2 cellular contexts compared by ENCODE assay signal in genomic region chr16:88678224-88678979, GRCh38.
TF ChIP-seq lines count a peak whose summit lies in the region.

No MANE protein-coding gene starts in this region.

TF ChIP-seq in GM23338, 12 proteins besides CTCF, POLR2A, EP300 and RAD21:
- no peak for TF ChIP-seq POLR2AphosphoS5 (IDR thresholded peaks at IDR 0.05; ENCODE audit: low read depth)
- TF ChIP-seq STAT1 (IDR thresholded peaks at IDR 0.05; ENCODE audit: unreplicated experiment) = no peak
- no peak for TF ChIP-seq NANOG (IDR thresholded peaks at IDR 0.05; ENCODE audit: borderline replicate concordance)
- TF ChIP-seq ZNF331 (CRISPR knock-in tag; IDR thresholded peaks at IDR 0.05; ENCODE audit: low read depth) = no peak
- no peak for TF ChIP-seq ETS1 (IDR thresholded peaks at IDR 0.05)
- no peak for TF ChIP-seq ZNF462 (CRISPR knock-in tag; IDR thresholded peaks at IDR 0.05)
- no peak for TF ChIP-seq EZH2phosphoT487 (IDR thresholded peaks at IDR 0.05; ENCODE audit: unreplicated experiment)
- no peak for TF ChIP-seq ZNF114 (CRISPR knock-in tag; IDR thresholded peaks at IDR 0.05)

TF ChIP-seq in SK-N-SH treated with all-trans-retinoic acid at 6 μM for 48 hours, 23 proteins besides CTCF, POLR2A, EP300 and RAD21 (continued from another document):
- TF ChIP-seq CREB5 (CRISPR knock-in tag; IDR thresholded peaks at IDR 0.05; ENCODE audit: low read depth) (no peak), PPARA (CRISPR knock-in tag; IDR thresholded peaks at IDR 0.05; ENCODE audit: borderline replicate concordance) (no peak), TCF4 (CRISPR knock-in tag; IDR thresholded peaks at IDR 0.05; ENCODE audit: borderline replicate concordance) (no peak), ZNF70 (CRISPR knock-in tag; IDR thresholded peaks at IDR 0.05) (no peak), ZFP30 (CRISPR knock-in tag; IDR thresholded peaks at IDR 0.05) (no peak), GLIS3 (CRISPR knock-in tag; IDR thresholded peaks at IDR 0.05) (no peak)
